In the genomic region with DNA sequence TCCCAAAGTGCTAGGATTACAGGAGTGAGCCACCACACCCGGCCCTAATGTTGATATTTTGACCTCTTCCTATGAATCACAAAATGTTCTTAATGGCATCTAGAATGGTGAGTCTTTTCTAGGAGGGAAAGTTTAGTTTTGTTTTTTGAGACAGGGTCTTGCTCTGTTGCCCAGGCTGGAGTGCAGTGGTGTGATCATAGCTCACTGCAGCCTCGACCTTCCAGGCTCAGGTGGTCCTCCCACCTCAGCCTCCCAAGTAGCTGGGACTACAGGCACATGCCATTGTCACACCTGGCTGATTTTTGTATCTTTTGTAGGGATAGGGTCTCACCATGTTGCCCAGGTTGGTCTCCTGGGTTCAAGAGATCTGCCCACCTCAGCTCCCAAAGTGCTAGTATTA, we compare ENCODE assay signal across 3 cellular contexts. TPM values are rescaled to one million over a fixed set of nuclear protein-coding genes. Genes with fewer than 3 reads are reported as not detected.
"Had no signal": no experiment of that assay in that cellular context is flagged by ENCODE, and none has a peak within 500 bp of the region (broad histone marks: within the 10 kb centered on the region; RNA-seq: fewer than 3 reads in every experiment).

No MANE protein-coding gene starts in this region.

RNA-seq across cellular contexts. Expression of gene LDLRAD1, which starts 48.7 kb away (rescaled TPM):
- total RNA-seq: LHCN-M2, M059J, MCF 10A had no signal
